27 cellular contexts compared by ENCODE assay signal in genomic region chr13:92574499-92574898, GRCh38.
"Had no signal": no experiment of that assay in that cellular context is flagged by ENCODE, and none has a peak within 500 bp of the region (broad histone marks: within the 10 kb centered on the region; RNA-seq: fewer than 3 reads in every experiment).

No MANE protein-coding gene starts in this region.

- H3K4me3 ChIP-seq: coronary artery, esophagus squamous epithelium, lung, mucosa of descending colon, neural progenitor cell, skin epidermis, spleen, thoracic aorta, tibial nerve, upper lobe of left lung had no signal

- H3K36me3 ChIP-seq: esophagus squamous epithelium, neural progenitor cell, spleen, thoracic aorta, tibial nerve, upper lobe of left lung had no signal

- H3K9ac ChIP-seq: neural progenitor cell had no signal

- H3K27ac ChIP-seq: coronary artery, esophagus squamous epithelium, neural progenitor cell, skin epidermis, spleen, thoracic aorta, tibial nerve, upper lobe of left lung had no signal

- H3K27me3 ChIP-seq: esophagus squamous epithelium, neural progenitor cell, spleen, tibial nerve, upper lobe of left lung had no signal

- DNase-seq: dermis blood vessel endothelial cell; effector memory CD4-positive, alpha-beta T cell; erythroblast; esophagus squamous epithelium; hypothalamus; immature natural killer cell; islet precursor cell; mesenchymal stem cell; mucosa of descending colon; naive B cell; nucleus accumbens; posterior cingulate gyrus; spleen; stimulated activated CD4-positive, alpha-beta T cell treated with anti-CD3 and anti-CD28 coated beads, Interleukin-2, amount 100 ng/mL, for 48 hours; stimulated activated naive B cell treated with anti-CD40 and anti-IgM and Interleukin-4, amounts not matched to agents 10 μg/mL and 1 μg/mL and 100 μg/mL, for 72 hours; upper lobe of left lung had no signal

- H3K4me1 ChIP-seq: esophagus squamous epithelium, neural progenitor cell, spleen, tibial nerve, upper lobe of left lung had no signal

- H3K4me2 ChIP-seq: neural progenitor cell had no signal

- ATAC-seq: mucosa of descending colon; natural killer cell treated with Interleukin-12 subunit alpha and Interleukin-12 subunit beta and Interleukin-15 and Interleukin-18, amount 100 ng/mL, for 72 hours; sciatic nerve; stimulated activated naive B cell treated with anti-CD40 and anti-IgM and Interleukin-4, amounts not matched to agents 10 μg/mL and 1 μg/mL and 100 μg/mL, for 72 hours had no signal

- H3K9me3 ChIP-seq: esophagus squamous epithelium, mucosa of descending colon, thoracic aorta, tibial nerve, upper lobe of left lung had no signal

- FAIRE-seq: endothelial cell of umbilical vein, frontal cortex, urothelium cell line had no signal

- H2AFZ ChIP-seq: neural progenitor cell had no signal
